In genomic region chr3:462851-463250, GRCh38 we compare ENCODE assay signal across 21 cellular contexts.
DNase-seq lines count a peak whose midpoint lies in the region; TF ChIP-seq lines count a peak whose summit lies in the region.
"Had no signal": no experiment of that assay in that cellular context is flagged by ENCODE, and none has a peak within 500 bp of the region (broad histone marks: within the 10 kb centered on the region; RNA-seq: fewer than 3 reads in every experiment).

No MANE protein-coding gene starts in this region.

- no peak overlapping the region for H3K4me2 ChIP-seq in OCI-LY7 (ENCODE audit: low read length)
- no peak overlapping the region for H3K4me2 ChIP-seq in neural progenitor cell

- H3K27ac ChIP-seq in OCI-LY7 (ENCODE audit: low read depth, low read length, poor library complexity, severe bottlenecking), result no peak overlapping the region
- H3K27ac ChIP-seq in neural progenitor cell, result no peak overlapping the region
- no peak overlapping the region for H3K27ac ChIP-seq in vagina
- H3K27ac ChIP-seq: HL-60 had no signal

- H3K27ac Mint-ChIP-seq in neural progenitor cell, result peak overlapping the region; percentile 8
- H3K27ac Mint-ChIP-seq: CD4-positive, CD25-positive, alpha-beta regulatory T cell; CD8-positive, alpha-beta memory T cell; HFFc6 had no signal

- H3K4me1 ChIP-seq in OCI-LY7 (ENCODE audit: insufficient read depth, low read length, poor library complexity, severe bottlenecking) (peaks cover 21% of the 10 kb centered on the region), neural progenitor cell (peaks cover 33% of the 10 kb centered on the region), vagina (no peaks in the 10 kb centered on the region)
- H3K4me1 ChIP-seq: BE2C had no signal

- H4K20me1 ChIP-seq in OCI-LY7 (ENCODE audit: insufficient read depth, low read length) (no peaks in the 10 kb centered on the region), neural progenitor cell (ENCODE audit: low read depth) (no peaks in the 10 kb centered on the region)

- H3K9me3 ChIP-seq in OCI-LY7 (ENCODE audit: low read length), result no peaks in the 10 kb centered on the region
- no peaks in the 10 kb centered on the region for H3K9me3 ChIP-seq in neural progenitor cell (ENCODE audit: low read depth)
- no peaks in the 10 kb centered on the region for H3K9me3 ChIP-seq in vagina
- H3K9me3 ChIP-seq: BE2C had no signal

- CTCF ChIA-PET in OCI-LY7 (lab: Charles Lee; ENCODE audit: unreplicated experiment), result no interaction called here

- H3K36me3 Mint-ChIP-seq in neural progenitor cell, result no peaks in the 10 kb centered on the region
- H3K36me3 Mint-ChIP-seq: CD4-positive, CD25-positive, alpha-beta regulatory T cell; CD8-positive, alpha-beta memory T cell had no signal

- H3K79me2 ChIP-seq in OCI-LY7 (ENCODE audit: insufficient read depth, low read depth, low read length), result no peaks in the 10 kb centered on the region
- no peaks in the 10 kb centered on the region for H3K79me2 ChIP-seq in neural progenitor cell (ENCODE audit: low read depth)

- TF ChIP-seq CTCF in OCI-LY7 (conservative IDR thresholded peaks at IDR 0.05; ENCODE audit: low read length) (no peak), neural progenitor cell (IDR thresholded peaks at IDR 0.05) (no peak), vagina (IDR thresholded peaks at IDR 0.05) (no peak)

- intact Hi-C loops in OCI-LY7 (cut with micrococcal nuclease; ENCODE audit: unreplicated experiment), result no loop called here
- intact Hi-C loops in vagina (cut with DNase I), result no loop called here

- DNase-seq in NCI-H524 (lab: John Stamatoyannopoulos, UW) (peak; percentile 27 to 55), NCI-H524 treated with DMSO at 0.1 percent for 48 hours (lab: John Stamatoyannopoulos, UW) (no peak), OCI-LY7 (ENCODE audit: low spot score) (no peak), neural progenitor cell (ENCODE audit: low spot score) (no peak), NCI-H345 (lab: John Stamatoyannopoulos, UW) (no peak), NCI-H526 (lab: John Stamatoyannopoulos, UW) (no peak), vagina (ENCODE audit: extremely low spot score in 2 of 2) (no peak)
- DNase-seq: 8988T; BE2C; C1 segment of cervical spinal cord; CD4-positive, CD25-positive, alpha-beta regulatory T cell; CD8-positive, alpha-beta memory T cell; COR-L47; DMS153; DMS79; GDM1; GOT3; H7; HFFc6; IMR-90 had no signal

- no TSS peak for BruUV-seq in OCI-LY7 (replicated peaks; lab: Mats Ljungman, UMichigan)

- H3K27me3 Mint-ChIP-seq in neural progenitor cell (ENCODE audit: insufficient read depth, low read depth), result peaks cover 3% of the 10 kb centered on the region
- H3K27me3 Mint-ChIP-seq: CD4-positive, CD25-positive, alpha-beta regulatory T cell; CD8-positive, alpha-beta memory T cell had no signal

- no peak overlapping the region for H3K4me3 ChIP-seq in OCI-LY7 (ENCODE audit: low read depth, low read length, poor library complexity, severe bottlenecking)
- H3K4me3 ChIP-seq in neural progenitor cell, result no peak overlapping the region
- no peak overlapping the region for H3K4me3 ChIP-seq in vagina

- no peaks in the 10 kb centered on the region for H3K36me3 ChIP-seq in OCI-LY7 (ENCODE audit: insufficient read depth, low read length)
- H3K36me3 ChIP-seq in neural progenitor cell, result no peaks in the 10 kb centered on the region
- H3K36me3 ChIP-seq in vagina, result no peaks in the 10 kb centered on the region
- H3K36me3 ChIP-seq: BE2C had no signal

- H3K4me3 Mint-ChIP-seq in neural progenitor cell, result no peak overlapping the region
- H3K4me3 Mint-ChIP-seq: CD4-positive, CD25-positive, alpha-beta regulatory T cell; CD8-positive, alpha-beta memory T cell; HFFc6 had no signal

- POLR2A ChIA-PET in OCI-LY7 (lab: Charles Lee), result interaction anchor here (0.6 to 1.3 kb wide), 2 partner anchors 10 to 892 kb away, joined by 3 to 5 read pairs; no protein-coding TSS in a partner anchor

- H3K27me3 ChIP-seq in neural progenitor cell (no peaks in the 10 kb centered on the region), vagina (no peaks in the 10 kb centered on the region)
- H3K27me3 ChIP-seq: BE2C had no signal

- TF ChIP-seq POLR2A in vagina (IDR thresholded peaks at IDR 0.05), result no peak

- peaks cover 2% of the 10 kb centered on the region for H3K9me3 Mint-ChIP-seq in neural progenitor cell

- H3K4me1 Mint-ChIP-seq in neural progenitor cell, result peaks cover 48% of the 10 kb centered on the region
- H3K4me1 Mint-ChIP-seq: CD4-positive, CD25-positive, alpha-beta regulatory T cell; CD8-positive, alpha-beta memory T cell had no signal

- H2AFZ ChIP-seq in OCI-LY7 (ENCODE audit: low read length), result peak overlapping the region; percentile 52
- H2AFZ ChIP-seq in neural progenitor cell (replicated peaks), result no peak overlapping the region

- H3F3A ChIP-seq in neural progenitor cell (ENCODE audit: low read depth), result peaks cover 19% of the 10 kb centered on the region

- no peaks in the 10 kb centered on the region; the same call in 1 of the 2 replicates for H3K9me2 ChIP-seq in OCI-LY7 (ENCODE audit: insufficient read depth, low read length)

- no peak overlapping the region for H3K9ac ChIP-seq in neural progenitor cell

Comparison
In these comparisons a context has a peak if more than half of its experiments do, and no peak if none do; other contexts are left out.
1. DNase-seq: peak in NCI-H524 (2 of 2); none in NCI-H524 treated with DMSO at 0.1 percent for 48 hours (single experiment), OCI-LY7 (single experiment), neural progenitor cell (single experiment), NCI-H345 (single experiment), NCI-H526 (0 of 2) and vagina (0 of 2).